ENCODE assay signal across 15 cellular contexts in genomic region chr18:3683483-3683882, GRCh38.
DNase-seq lines count a peak whose midpoint lies in the region; ATAC-seq and TF ChIP-seq lines count a peak whose summit lies in the region.
"Had no signal": no experiment of that assay in that cellular context is flagged by ENCODE, and none has a peak within 500 bp of the region (broad histone marks: within the 10 kb centered on the region; RNA-seq: fewer than 3 reads in every experiment).

No MANE protein-coding gene starts in this region.

- TF ChIP-seq CTCF in epithelial cell of esophagus (IDR thresholded peaks at IDR 0.05; ENCODE audit: insufficient read depth, low read depth, low read length, missing control alignments), result no peak
- TF ChIP-seq CTCF in mesothelial cell of epicardium (IDR thresholded peaks at IDR 0.05; ENCODE audit: unreplicated experiment), result no peak

- no peak for ATAC-seq in HG03025 (IDR thresholded peaks at IDR 0.05; ENCODE audit: low FRiP score, unreplicated experiment)
- ATAC-seq: CD8-positive, alpha-beta T cell; SK-N-SH treated with all-trans-retinoic acid at 6 μM for 48 hours had no signal

- H3K36me3 Mint-ChIP-seq in mesothelial cell of epicardium, result peaks cover 17% of the 10 kb centered on the region
- H3K36me3 Mint-ChIP-seq: CD8-positive, alpha-beta T cell had no signal

- no peak overlapping the region for H3K27ac Mint-ChIP-seq in mesothelial cell of epicardium
- H3K27ac Mint-ChIP-seq: CD8-positive, alpha-beta T cell; H9 had no signal

- peaks cover 19% of the 10 kb centered on the region for H3K4me1 Mint-ChIP-seq in mesothelial cell of epicardium

- H3K4me3 ChIP-seq in epithelial cell of esophagus (ENCODE audit: low read length), result no peak overlapping the region

- no peaks in the 10 kb centered on the region for H3K27me3 Mint-ChIP-seq in mesothelial cell of epicardium (ENCODE audit: low read depth)

- DNase-seq in NCI-H1417 (lab: John Stamatoyannopoulos, UW) (peak in 2 of 3 experiments; percentile 67 to 76), NCI-H1417 treated with DMSO at 0.1 percent for 48 hours (lab: John Stamatoyannopoulos, UW) (no peak), DMS79 (lab: John Stamatoyannopoulos, UW) (peak; percentile 82), NCI-H2029 treated with DMSO at 0.1 percent for 48 hours (lab: John Stamatoyannopoulos, UW) (peak; percentile 10), epithelial cell of esophagus (ENCODE audit: low read depth) (peak; percentile 39), C1 segment of cervical spinal cord (lab: John Stamatoyannopoulos, UW) (no peak), mesothelial cell of epicardium (ENCODE audit: low spot score in 2 of 2, unreplicated experiment in 2 of 2) (no peak)
- DNase-seq: 8988T; CD8-positive, alpha-beta T cell; H9; NCI-H1436; SHP77 treated with DMSO at 0.1 percent for 48 hours; T-helper 1 cell had no signal

- no peak overlapping the region for H3K4me3 Mint-ChIP-seq in mesothelial cell of epicardium
- H3K4me3 Mint-ChIP-seq: CD8-positive, alpha-beta T cell; H9 had no signal

- peaks cover 25% of the 10 kb centered on the region for H3K9me3 Mint-ChIP-seq in mesothelial cell of epicardium

Comparison
In these comparisons a context has a peak if more than half of its experiments do, and no peak if none do; other contexts are left out.
1. DNase-seq: peak in NCI-H1417 (2 of 3), DMS79 (single experiment), NCI-H2029 treated with DMSO at 0.1 percent for 48 hours (single experiment) and epithelial cell of esophagus (single experiment); none in NCI-H1417 treated with DMSO at 0.1 percent for 48 hours (single experiment), C1 segment of cervical spinal cord (0 of 14) and mesothelial cell of epicardium (0 of 2).